Comparison of ENCODE assay signal across 26 cellular contexts in genomic region chr4:73852771-73853170, GRCh38. TPM values are rescaled to one million over a fixed set of nuclear protein-coding genes. Genes with fewer than 3 reads are reported as not detected.
"Had no signal": no experiment of that assay in that cellular context is flagged by ENCODE, and none has a peak within 500 bp of the region (broad histone marks: within the 10 kb centered on the region; RNA-seq: fewer than 3 reads in every experiment).

No MANE protein-coding gene starts in this region.

- H3K36me3 ChIP-seq: esophagus squamous epithelium, left ventricle myocardium inferior, ovary, upper lobe of right lung had no signal

- H3K4me3 ChIP-seq: ovary, psoas muscle, testis, upper lobe of right lung had no signal

- H3K9me3 ChIP-seq: esophagus squamous epithelium, left ventricle myocardium inferior, ovary, psoas muscle, SK-N-SH, testis, upper lobe of right lung had no signal

- H3K9me3 Mint-ChIP-seq: activated CD4-positive, alpha-beta T cell treated with anti-CD3 and anti-CD28 coated beads, Interleukin-2, amount 10 ng/mL, durations not matched to agents 24 days and 14 days; activated CD8-positive, alpha-beta T cell treated with anti-CD3 and anti-CD28 coated beads for 36 hours; activated naive CD8-positive, alpha-beta T cell treated with anti-CD3 and anti-CD28 coated beads, Interleukin-2, amount 50 U/mL, for 24 hours; activated T-cell treated with anti-CD3 and anti-CD28 coated beads, Interleukin-2, amount 50 U/mL, for 24 hours; activated T-helper 2 cell treated with anti-CD3 and anti-CD28 coated beads, Interferon-gamma antibody, Interleukin-2, Interleukin-4, amounts not matched to agents 10 μg/mL and 5 μg/mL and 100 μg/mL, durations not matched to agents 14 hours and 24 hours and 36 hours; nephron progenitor cell; T-helper 2 cell treated with Interferon-gamma antibody and Interleukin-4, amounts not matched to agents 5 μg/mL and 100 μg/mL, for 36 hours had no signal

- FAIRE-seq: small intestine had no signal

- DNase-seq: activated CD4-positive, alpha-beta T cell treated with anti-CD3 and anti-CD28 coated beads, Interleukin-2, amount 10 ng/mL, durations not matched to agents 24 days and 14 days; activated CD8-positive, alpha-beta T cell treated with anti-CD3 and anti-CD28 coated beads for 36 hours; activated naive CD4-positive, alpha-beta T cell treated with Interleukin-2 at 50 U/mL for 16 hours; activated naive CD8-positive, alpha-beta T cell treated with anti-CD3 and anti-CD28 coated beads, Interleukin-2, amount 50 U/mL, for 24 hours; activated T-cell treated with anti-CD3 and anti-CD28 coated beads, Interleukin-2, amount 50 U/mL, for 24 hours; cerebellar nuclear complex; effector CD8-positive, alpha-beta T cell; esophagus squamous epithelium; glutamatergic neuron; hypothalamus; kidney glomerular epithelial cell; left ventricle myocardium inferior; SK-N-SH; stimulated activated CD4-positive, alpha-beta T cell treated with anti-CD3 and anti-CD28 coated beads, Interleukin-15, amount 100 ng/mL, for 24 hours; stimulated activated CD4-positive, alpha-beta T cell treated with anti-CD3 and anti-CD28 coated beads, Interleukin-2, amount 100 ng/mL, for 48 hours had no signal

- H3K4me1 Mint-ChIP-seq: activated CD4-positive, alpha-beta T cell treated with anti-CD3 and anti-CD28 coated beads, Interleukin-2, amount 10 ng/mL, durations not matched to agents 24 days and 14 days; activated naive CD8-positive, alpha-beta T cell treated with anti-CD3 and anti-CD28 coated beads, Interleukin-2, amount 50 U/mL, for 24 hours; nephron progenitor cell had no signal

- ATAC-seq: activated CD8-positive, alpha-beta T cell treated with anti-CD3 and anti-CD28 coated beads for 36 hours; activated naive CD8-positive, alpha-beta T cell treated with anti-CD3 and anti-CD28 coated beads, Interleukin-2, amount 50 U/mL, for 24 hours; psoas muscle had no signal

- H3K4me2 ChIP-seq: SK-N-SH had no signal

- H3K4me1 ChIP-seq: psoas muscle, testis had no signal

- H3K9ac ChIP-seq: SK-N-SH had no signal

- H3K27ac Mint-ChIP-seq: activated CD4-positive, alpha-beta T cell treated with anti-CD3 and anti-CD28 coated beads, Interleukin-2, amount 10 ng/mL, durations not matched to agents 24 days and 14 days; activated CD8-positive, alpha-beta T cell treated with anti-CD3 and anti-CD28 coated beads for 36 hours; activated naive CD8-positive, alpha-beta T cell treated with anti-CD3 and anti-CD28 coated beads, Interleukin-2, amount 50 U/mL, for 24 hours; activated T-cell treated with anti-CD3 and anti-CD28 coated beads, Interleukin-2, amount 50 U/mL, for 24 hours; activated T-helper 2 cell treated with anti-CD3 and anti-CD28 coated beads, Interferon-gamma antibody, Interleukin-2, Interleukin-4, amounts not matched to agents 10 μg/mL and 5 μg/mL and 100 μg/mL, durations not matched to agents 14 hours and 24 hours and 36 hours; nephron progenitor cell; T-helper 2 cell treated with Interferon-gamma antibody and Interleukin-4, amounts not matched to agents 5 μg/mL and 100 μg/mL, for 36 hours had no signal

- H3K27ac ChIP-seq: esophagus squamous epithelium, left ventricle myocardium inferior, ovary, psoas muscle, testis, upper lobe of right lung had no signal

- H3K27me3 ChIP-seq: ovary, testis, upper lobe of right lung had no signal

- H3K4me3 Mint-ChIP-seq: activated CD4-positive, alpha-beta T cell treated with anti-CD3 and anti-CD28 coated beads, Interleukin-2, amount 10 ng/mL, durations not matched to agents 24 days and 14 days; activated CD8-positive, alpha-beta T cell treated with anti-CD3 and anti-CD28 coated beads for 36 hours; activated naive CD8-positive, alpha-beta T cell treated with anti-CD3 and anti-CD28 coated beads, Interleukin-2, amount 50 U/mL, for 24 hours; activated T-cell treated with anti-CD3 and anti-CD28 coated beads, Interleukin-2, amount 50 U/mL, for 24 hours; nephron progenitor cell; T-helper 2 cell treated with Interferon-gamma antibody and Interleukin-4, amounts not matched to agents 5 μg/mL and 100 μg/mL, for 36 hours had no signal

RNA-seq across cellular contexts. Expression of gene PF4V1, which starts 0.3 kb away (rescaled TPM):
- total RNA-seq: activated CD4-positive, alpha-beta T cell treated with anti-CD3 and anti-CD28 coated beads, Interleukin-2, amount 10 ng/mL, durations not matched to agents 24 days and 14 days; activated CD8-positive, alpha-beta T cell treated with anti-CD3 and anti-CD28 coated beads for 36 hours; activated T-helper 2 cell treated with anti-CD3 and anti-CD28 coated beads, Interferon-gamma antibody, Interleukin-2, Interleukin-4, amounts not matched to agents 10 μg/mL and 5 μg/mL and 100 μg/mL, durations not matched to agents 14 hours and 24 hours and 36 hours; esophagus squamous epithelium; left ventricle myocardium inferior; myocyte; ovary; psoas muscle; testis; upper lobe of right lung had no signal
- polyA plus RNA-seq: aorta, ovary, SK-N-SH, small intestine had no signal

RNA-seq across cellular contexts. Expression of gene CXCL6, which starts 16.3 kb away (rescaled TPM):
- total RNA-seq: activated CD4-positive, alpha-beta T cell treated with anti-CD3 and anti-CD28 coated beads, Interleukin-2, amount 10 ng/mL, durations not matched to agents 24 days and 14 days; activated CD8-positive, alpha-beta T cell treated with anti-CD3 and anti-CD28 coated beads for 36 hours; activated T-helper 2 cell treated with anti-CD3 and anti-CD28 coated beads, Interferon-gamma antibody, Interleukin-2, Interleukin-4, amounts not matched to agents 10 μg/mL and 5 μg/mL and 100 μg/mL, durations not matched to agents 14 hours and 24 hours and 36 hours; bronchial epithelial cell; left ventricle myocardium inferior; myocyte; upper lobe of right lung had no signal
- polyA plus RNA-seq: aorta had no signal

RNA-seq across cellular contexts. Expression of gene CXCL1, which starts 16.4 kb away (rescaled TPM):
- total RNA-seq: activated CD4-positive, alpha-beta T cell treated with anti-CD3 and anti-CD28 coated beads, Interleukin-2, amount 10 ng/mL, durations not matched to agents 24 days and 14 days; activated CD8-positive, alpha-beta T cell treated with anti-CD3 and anti-CD28 coated beads for 36 hours; activated T-helper 2 cell treated with anti-CD3 and anti-CD28 coated beads, Interferon-gamma antibody, Interleukin-2, Interleukin-4, amounts not matched to agents 10 μg/mL and 5 μg/mL and 100 μg/mL, durations not matched to agents 14 hours and 24 hours and 36 hours had no signal
